Comparison of ENCODE assay signal across 26 cellular contexts in the genomic region with DNA sequence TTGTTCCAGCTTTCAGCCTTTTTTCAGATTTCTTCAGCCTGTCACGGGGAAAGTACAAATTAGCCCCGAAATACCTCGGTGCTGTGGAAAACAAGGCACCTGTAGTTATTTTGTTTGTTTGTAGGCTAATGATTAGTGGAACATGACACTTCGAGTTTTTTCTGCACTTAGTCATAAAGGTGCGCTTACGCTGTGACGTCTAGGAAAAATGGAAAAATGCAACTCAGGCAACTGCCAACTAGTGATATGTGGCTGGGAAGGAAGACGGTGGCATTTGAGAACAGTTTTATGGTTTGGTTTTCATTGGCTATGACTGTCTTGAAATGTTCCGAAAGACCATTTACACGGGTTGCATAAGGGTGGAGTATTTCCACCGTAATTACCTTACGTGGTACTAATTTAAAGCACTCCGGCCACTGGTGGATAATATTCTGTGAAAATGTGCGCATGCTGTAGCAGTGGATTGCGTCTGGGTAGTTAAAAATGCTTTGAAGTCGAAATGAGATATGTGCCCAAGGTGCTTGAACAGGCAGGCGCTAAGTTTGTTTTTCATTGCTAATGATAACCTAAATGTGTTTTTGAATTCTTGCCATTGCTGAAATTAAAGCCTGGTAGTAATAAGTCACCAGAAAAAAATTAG.
"Had no signal": no experiment of that assay in that cellular context is flagged by ENCODE, and none has a peak within 500 bp of the region (broad histone marks: within the 10 kb centered on the region; RNA-seq: fewer than 3 reads in every experiment).

No MANE protein-coding gene starts in this region.

- DNase-seq: activated CD4-positive, alpha-beta T cell treated with anti-CD3 and anti-CD28 coated beads for 4 hours; activated CD4-positive, alpha-beta T cell treated with anti-CD3 and anti-CD28 coated beads, Interleukin-2, amount 50 U/mL, for 48 hours; activated CD8-positive, alpha-beta memory T cell treated with anti-CD3 and anti-CD28 coated beads for 24 hours; activated effector memory CD4-positive, alpha-beta T cell treated with Interleukin-2 at 50 U/mL for 16 hours; activated naive CD4-positive, alpha-beta T cell treated with Interleukin-2 at 50 U/mL for 16 hours; anterior cingulate cortex; dorsolateral prefrontal cortex; effector memory CD4-positive, alpha-beta T cell; gastrocnemius medialis; glutamatergic neuron; mesendoderm; mucosa of descending colon; ovary; psoas muscle; right cardiac atrium; stimulated activated CD4-positive, alpha-beta T cell treated with anti-CD3 and anti-CD28 coated beads, Interleukin-15, amount 100 ng/mL, for 24 hours; stimulated activated CD4-positive, alpha-beta T cell treated with anti-CD3 and anti-CD28 coated beads, Interleukin-2, amount 100 ng/mL, for 24 hours; stimulated activated naive B cell treated with anti-CD40 and anti-IgM and Interleukin-4, amounts not matched to agents 10 μg/mL and 1 μg/mL and 100 μg/mL, for 72 hours; SW 1271; T-helper 9 cell; transverse colon; uterus had no signal

- ATAC-seq: gastrocnemius medialis; mucosa of descending colon; psoas muscle; right cardiac atrium; stimulated activated naive B cell treated with anti-CD40 and anti-IgM and Interleukin-4, amounts not matched to agents 10 μg/mL and 1 μg/mL and 100 μg/mL, for 72 hours had no signal

- H3K4me1 ChIP-seq: gastrocnemius medialis, psoas muscle, transverse colon, uterus had no signal

- H3K9me3 ChIP-seq: gastrocnemius medialis, mucosa of descending colon, neutrophil, ovary, psoas muscle, transverse colon, uterus had no signal

- H3K27me3 ChIP-seq: cardiac muscle cell, dorsolateral prefrontal cortex, neutrophil, ovary, transverse colon, uterus had no signal

- H3K27ac ChIP-seq: cardiac muscle cell, coronary artery, dorsolateral prefrontal cortex, gastrocnemius medialis, neutrophil, ovary, psoas muscle, VCaP had no signal

- H3K36me3 ChIP-seq: cardiac muscle cell, gastrocnemius medialis, neutrophil, ovary, transverse colon, uterus had no signal

- H3K4me3 ChIP-seq: cardiac muscle cell, coronary artery, gastrocnemius medialis, mucosa of descending colon, ovary, psoas muscle, transverse colon, uterus had no signal
